Comparison of ENCODE assay signal across 8 cellular contexts in genomic region chr12:101876861-101877815, GRCh38. TPM values are rescaled to one million over a fixed set of nuclear protein-coding genes. Genes with fewer than 3 reads are reported as not detected.
DNase-seq lines count a peak whose midpoint lies in the region; ATAC-seq, FAIRE-seq and TF ChIP-seq lines count a peak whose summit lies in the region.

A gene with protein sequence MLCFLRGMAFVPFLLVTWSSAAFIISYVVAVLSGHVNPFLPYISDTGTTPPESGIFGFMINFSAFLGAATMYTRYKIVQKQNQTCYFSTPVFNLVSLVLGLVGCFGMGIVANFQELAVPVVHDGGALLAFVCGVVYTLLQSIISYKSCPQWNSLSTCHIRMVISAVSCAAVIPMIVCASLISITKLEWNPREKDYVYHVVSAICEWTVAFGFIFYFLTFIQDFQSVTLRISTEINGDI (plus strand): TSS chr12:101877580. CDS start chr12:101877790, 210 bp downstream.

- peak within 1 kb of the TSS; percentile 97 for H3K4me3 Mint-ChIP-seq in natural killer cell treated with Interleukin-12 subunit alpha and Interleukin-12 subunit beta and Interleukin-15 and Interleukin-18, amount 100 ng/mL, for 72 hours

- in situ Hi-C loops in Caki2 (cut with HindIII; ENCODE audit: low pct_unique_long_range_greater_than_20kb, low sequenced_read_pairs) = no loop called here

- H3K4me1 Mint-ChIP-seq in natural killer cell treated with Interleukin-12 subunit alpha and Interleukin-12 subunit beta and Interleukin-15 and Interleukin-18, amount 100 ng/mL, for 72 hours (ENCODE audit: low read depth in 2 of 2) = peaks cover 30 to 36% of the 10 kb centered on the region in 2 donors

- ATAC-seq in GM19397 (IDR thresholded peaks at IDR 0.05; ENCODE audit: unreplicated experiment) (peak; percentile 87), HG03558 (IDR thresholded peaks at IDR 0.05; ENCODE audit: extremely low read depth, unreplicated experiment) (peak; percentile 53)
- ATAC-seq in natural killer cell treated with Interleukin-12 subunit alpha and Interleukin-12 subunit beta and Interleukin-15 and Interleukin-18, amount 100 ng/mL, for 72 hours = peak; percentile 93 to 94

- H3K27ac Mint-ChIP-seq in natural killer cell treated with Interleukin-12 subunit alpha and Interleukin-12 subunit beta and Interleukin-15 and Interleukin-18, amount 100 ng/mL, for 72 hours = peak within 1 kb of the TSS; percentile 75 to 94

- no peak for TF ChIP-seq CTCF in fibroblast of pulmonary artery (IDR thresholded peaks at IDR 0.05; ENCODE audit: low read length, missing control alignments)

- H3K4me3 ChIP-seq in fibroblast of pulmonary artery (replicated peaks; ENCODE audit: low read depth, low read length) = peak within 1 kb of the TSS; percentile 80

- DNase-seq in Caki2 (ENCODE audit: low read depth) (peak; percentile 89), RCC 7860 (ENCODE audit: low spot score) (peak; percentile 73), fibroblast of pulmonary artery (ENCODE audit: low read depth) (peak; percentile 93)
- DNase-seq in activated effector memory CD4-positive, alpha-beta T cell treated with Interleukin-2 at 50 U/mL for 16 hours = peak; percentile 58
- DNase-seq in natural killer cell treated with Interleukin-12 subunit alpha and Interleukin-12 subunit beta and Interleukin-15 and Interleukin-18, amount 100 ng/mL, for 72 hours (ENCODE audit: low spot score) = peak; percentile 97
- peak; percentile 68 for DNase-seq in stimulated activated naive CD4-positive, alpha-beta T cell treated with Interleukin-2 at 50 U/mL for 16 hours (lab: John Stamatoyannopoulos, UW)

- no peaks in the 10 kb centered on the region for H3K9me3 Mint-ChIP-seq in natural killer cell treated with Interleukin-12 subunit alpha and Interleukin-12 subunit beta and Interleukin-15 and Interleukin-18, amount 100 ng/mL, for 72 hours

- H3K36me3 Mint-ChIP-seq in natural killer cell treated with Interleukin-12 subunit alpha and Interleukin-12 subunit beta and Interleukin-15 and Interleukin-18, amount 100 ng/mL, for 72 hours = peaks cover 12% of the 10 kb centered on the region

- FAIRE-seq in RCC 7860 (lab: Jason Lieb, UNC) = no peak

- no peaks in the 10 kb centered on the region for H3K27me3 Mint-ChIP-seq in natural killer cell treated with Interleukin-12 subunit alpha and Interleukin-12 subunit beta and Interleukin-15 and Interleukin-18, amount 100 ng/mL, for 72 hours

RNA-seq across cellular contexts. Expression of the gene that starts here (rescaled TPM):
- 54.1 and 62.0 TPM in 2 replicates for total RNA-seq in Caki2 (2014; rRNA removed; shearing (Covaris generic); ENCODE audit: low replicate concordance)
- 10 to 100 TPM; 24.5 to 63.0 TPM for total RNA-seq in natural killer cell treated with Interleukin-12 subunit alpha and Interleukin-12 subunit beta and Interleukin-15 and Interleukin-18, amount 100 ng/mL, for 72 hours

Comparison
In these comparisons a context has a peak if more than half of its experiments do, and no peak if none do; other contexts are left out.
1. Peak in every context shown above with its lines: DNase-seq, ATAC-seq and H3K4me3 ChIP-seq.